ENCODE assay signal across 11 cellular contexts in the genomic region with DNA sequence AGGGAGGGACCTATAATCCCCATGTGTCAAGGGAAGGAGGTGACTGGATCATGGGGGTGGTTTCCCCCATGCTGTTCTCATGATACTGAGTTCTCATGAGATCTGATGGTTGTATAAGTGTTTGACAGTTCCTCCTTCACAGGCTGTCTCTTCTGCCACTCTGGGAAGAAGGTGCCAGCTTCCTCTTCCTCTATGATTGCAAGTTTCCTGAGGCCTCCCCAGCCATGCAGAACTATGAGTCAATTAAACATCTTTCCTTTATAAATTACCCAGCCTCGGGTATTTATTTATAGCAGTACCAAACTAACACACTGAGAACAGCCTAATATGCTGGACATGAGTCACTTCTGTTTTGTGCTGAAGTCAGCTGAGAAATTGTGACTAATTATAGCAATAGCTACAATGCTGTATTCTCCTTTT.
DNase-seq lines count a peak whose midpoint lies in the region; ATAC-seq, FAIRE-seq and TF ChIP-seq lines count a peak whose summit lies in the region.
"Had no signal": no experiment of that assay in that cellular context is flagged by ENCODE, and none has a peak within 500 bp of the region (broad histone marks: within the 10 kb centered on the region; RNA-seq: fewer than 3 reads in every experiment).

No MANE protein-coding gene starts in this region.

- H3K9me3 Mint-ChIP-seq in effector memory CD8-positive, alpha-beta T cell: peaks cover 0 to 5% of the 10 kb centered on the region in 2 donors
- peaks cover 0 to 5% (median 0%) of the 10 kb centered on the region in 3 donors for H3K9me3 Mint-ChIP-seq in T-cell
- H3K9me3 Mint-ChIP-seq: activated CD4-positive, alpha-beta memory T cell treated with anti-CD3 and anti-CD28 coated beads for 36 hours had no signal

- H3K36me3 ChIP-seq in ovary: no peaks in the 10 kb centered on the region

- CTCF ChIA-PET in T-cell (lab: Charles Lee): no interaction called here

- H3K4me1 Mint-ChIP-seq in effector memory CD8-positive, alpha-beta T cell (ENCODE audit: low read depth in 2 of 2): no peaks in the 10 kb centered on the region
- H3K4me1 Mint-ChIP-seq in T-cell: no peaks in the 10 kb centered on the region

- POLR2A ChIA-PET in T-cell (lab: Charles Lee): no interaction called here

- no peaks in the 10 kb centered on the region for H3K36me3 Mint-ChIP-seq in effector memory CD8-positive, alpha-beta T cell (ENCODE audit: insufficient read depth)
- H3K36me3 Mint-ChIP-seq in T-cell: no peaks in the 10 kb centered on the region
- H3K36me3 Mint-ChIP-seq: activated CD4-positive, alpha-beta memory T cell treated with anti-CD3 and anti-CD28 coated beads for 36 hours had no signal

- 24 to 52% (median 36%) methylated on average over 1 of the region's 1 CpG for WGBS in ovary, 3 donors
- 17 to 23% methylated on average over 1 of the region's 1 CpG for WGBS in lower leg skin, 2 donors

- no peaks in the 10 kb centered on the region for H3K27me3 Mint-ChIP-seq in effector memory CD8-positive, alpha-beta T cell
- peaks cover 0 to 3% of the 10 kb centered on the region in 2 donors for H3K27me3 Mint-ChIP-seq in T-cell
- H3K27me3 Mint-ChIP-seq: activated CD4-positive, alpha-beta memory T cell treated with anti-CD3 and anti-CD28 coated beads for 36 hours had no signal

- H3K4me3 ChIP-seq in fibroblast of mammary gland (ENCODE audit: control insufficient read depth, low read depth, low read length) (no peak overlapping the region), retinal pigment epithelial cell (ENCODE audit: low read length) (no peak overlapping the region), ovary (no peak overlapping the region), lower leg skin (ENCODE audit: low read depth, poor library complexity, severe bottlenecking) (no peak overlapping the region)
- H3K4me3 ChIP-seq: SK-N-MC had no signal

- no peaks in the 10 kb centered on the region for H3K9me3 ChIP-seq in ovary

- TF ChIP-seq POLR2A in ovary (IDR thresholded peaks at IDR 0.05): no peak
- TF ChIP-seq POLR2A in lower leg skin (IDR thresholded peaks at IDR 0.05): no peak

- ATAC-seq in GM18868 (IDR thresholded peaks at IDR 0.05; ENCODE audit: unreplicated experiment) (peak; percentile 79), T-cell (replicated peaks in 1 of 4) (no peak)
- no peak for ATAC-seq in effector memory CD8-positive, alpha-beta T cell (replicated peaks)

- H3K27me3 ChIP-seq in ovary: no peaks in the 10 kb centered on the region

- H3K27ac ChIP-seq in ovary: no peak overlapping the region
- H3K27ac ChIP-seq: SK-N-MC had no signal

- H3K27ac Mint-ChIP-seq in effector memory CD8-positive, alpha-beta T cell: no peak overlapping the region
- no peak overlapping the region for H3K27ac Mint-ChIP-seq in T-cell
- H3K27ac Mint-ChIP-seq: activated CD4-positive, alpha-beta memory T cell treated with anti-CD3 and anti-CD28 coated beads for 36 hours had no signal

- TF ChIP-seq CTCF in fibroblast of mammary gland (conservative IDR thresholded peaks at IDR 0.05; ENCODE audit: control insufficient read depth, insufficient read depth, low read depth, low read length) (no peak), retinal pigment epithelial cell (conservative IDR thresholded peaks at IDR 0.05; ENCODE audit: low read depth, low read length) (no peak), ovary (IDR thresholded peaks at IDR 0.05) (no peak), lower leg skin (IDR thresholded peaks at IDR 0.05) (no peak)

- H3K4me3 Mint-ChIP-seq in effector memory CD8-positive, alpha-beta T cell: no peak overlapping the region
- H3K4me3 Mint-ChIP-seq in T-cell: no peak overlapping the region
- H3K4me3 Mint-ChIP-seq: activated CD4-positive, alpha-beta memory T cell treated with anti-CD3 and anti-CD28 coated beads for 36 hours had no signal

- intact Hi-C loops in ovary (cut with DNase I): no loop called here
- intact Hi-C loops in lower leg skin (cut with DNase I; ENCODE audit: low total_unique reads): no loop called here

- peak; percentile 52 for FAIRE-seq in RCC 7860 (lab: Jason Lieb, UNC)

- DNase-seq in RCC 7860 (ENCODE audit: low spot score): no peak
- DNase-seq in fibroblast of mammary gland (ENCODE audit: low read depth): peak; percentile 77
- peak; percentile 66 for DNase-seq in retinal pigment epithelial cell (ENCODE audit: low read depth)
- no peak for DNase-seq in ovary
- no peak for DNase-seq in effector memory CD8-positive, alpha-beta T cell
- DNase-seq in T-cell: no peak
- no peak for DNase-seq in lower leg skin (ENCODE audit: low spot score in 2 of 2)
- DNase-seq: activated CD4-positive, alpha-beta memory T cell treated with anti-CD3 and anti-CD28 coated beads for 36 hours; NCI-H2081 had no signal

- H3K4me1 ChIP-seq in ovary (ENCODE audit: insufficient read depth): no peaks in the 10 kb centered on the region

- no peak for TF ChIP-seq EP300 in ovary (IDR thresholded peaks at IDR 0.05)

Comparison
In these comparisons a context has a peak if more than half of its experiments do, and no peak if none do; other contexts are left out.
1. DNase-seq: peak in fibroblast of mammary gland (single experiment) and retinal pigment epithelial cell (single experiment); none in RCC 7860 (single experiment), ovary (0 of 5), effector memory CD8-positive, alpha-beta T cell (0 of 3), T-cell (0 of 34) and lower leg skin (0 of 2).